1 cellular context compared by ENCODE assay signal in genomic region chr16:27273670-27274522, GRCh38.
TF ChIP-seq lines count a peak whose summit lies in the region.

No MANE protein-coding gene starts in this region.

TF ChIP-seq in HepG2, 621 proteins besides CTCF, POLR2A, EP300 and RAD21 (continues in another document):
- peak; percentile 100 for TF ChIP-seq ARID5B (CRISPR knock-in tag; IDR thresholded peaks at IDR 0.05)
- peak; percentile 81; the same call in 1 of the 2 replicates for TF ChIP-seq ZNF574 (CRISPR knock-in tag; IDR thresholded peaks at IDR 0.05)
- no peak for TF ChIP-seq SRSF9 (IDR thresholded peaks at IDR 0.05; ENCODE audit: borderline replicate concordance, insufficient read depth, low read depth, low read length, poor library complexity, severe bottlenecking)
- TF ChIP-seq CAMTA2 (CRISPR knock-in tag; IDR thresholded peaks at IDR 0.05; ENCODE audit: borderline replicate concordance): no peak
- TF ChIP-seq ZNF513 (CRISPR knock-in tag; conservative IDR thresholded peaks at IDR 0.05): no peak
- no peak for TF ChIP-seq ZNF619 (CRISPR knock-in tag; IDR thresholded peaks at IDR 0.05)
- no peak for TF ChIP-seq ZUFSP (CRISPR knock-in tag; IDR thresholded peaks at IDR 0.05; ENCODE audit: borderline replicate concordance)
- peak; percentile 94 for TF ChIP-seq RNF219 (CRISPR knock-in tag; IDR thresholded peaks at IDR 0.05)
- TF ChIP-seq MNT (IDR thresholded peaks at IDR 0.05): no peak
- no peak for TF ChIP-seq NFIB (CRISPR knock-in tag; IDR thresholded peaks at IDR 0.05; ENCODE audit: borderline replicate concordance)
- no peak for TF ChIP-seq SSRP1 (CRISPR knock-in tag; IDR thresholded peaks at IDR 0.05)
- peak; percentile 36; the same call in 1 of the 2 replicates for TF ChIP-seq ETV6 (CRISPR knock-in tag; conservative IDR thresholded peaks at IDR 0.05)
- TF ChIP-seq SRY (CRISPR knock-in tag; IDR thresholded peaks at IDR 0.05): no peak
- no peak for TF ChIP-seq NCOA5 (CRISPR knock-in tag; IDR thresholded peaks at IDR 0.05)
- peak; percentile 34; the same call in 1 of the 2 replicates for TF ChIP-seq ZNF646 (CRISPR knock-in tag; IDR thresholded peaks at IDR 0.05)
- no peak for TF ChIP-seq ZNF407 (CRISPR knock-in tag; IDR thresholded peaks at IDR 0.05; ENCODE audit: not compliant biosample characterization)
